ENCODE assay signal across 8 cellular contexts in genomic region chr16:20647182-20647581, GRCh38. TPM values are rescaled to one million over a fixed set of nuclear protein-coding genes. Genes with fewer than 3 reads are reported as not detected.
"Had no signal": no experiment of that assay in that cellular context is flagged by ENCODE, and none has a peak within 500 bp of the region (broad histone marks: within the 10 kb centered on the region; RNA-seq: fewer than 3 reads in every experiment).

No MANE protein-coding gene starts in this region.

RNA-seq across cellular contexts. Expression of gene ACSM1, which starts 50.3 kb away (rescaled TPM):
- total RNA-seq: activated CD4-positive, alpha-beta memory T cell treated with anti-CD3 and anti-CD28 coated beads for 36 hours; activated CD4-positive, alpha-beta memory T cell treated with anti-CD3 and anti-CD28 coated beads, Interleukin-2, amount 10 ng/mL, durations not matched to agents 7 days and 5 days; activated CD4-positive, alpha-beta T cell treated with anti-CD3 and anti-CD28 coated beads for 36 hours; activated CD4-positive, alpha-beta T cell treated with anti-CD3 and anti-CD28 coated beads, Interleukin-2, amount 10 ng/mL, durations not matched to agents 24 days and 14 days; activated CD8-positive, alpha-beta memory T cell treated with anti-CD3 and anti-CD28 coated beads for 36 hours; activated CD8-positive, alpha-beta memory T cell treated with anti-CD3 and anti-CD28 coated beads, Interleukin-2, amount 10 ng/mL, durations not matched to agents 7 days and 5 days; activated CD8-positive, alpha-beta T cell treated with anti-CD3 and anti-CD28 coated beads for 36 hours; T-helper 1 cell treated with Interleukin-12 subunit alpha and Interleukin-12 subunit beta and Interleukin-4 antibody, amounts not matched to agents 30 ng/mL and 1 ng/mL, for 36 hours had no signal
